Comparison of ENCODE assay signal across 30 cellular contexts in the genomic region with DNA sequence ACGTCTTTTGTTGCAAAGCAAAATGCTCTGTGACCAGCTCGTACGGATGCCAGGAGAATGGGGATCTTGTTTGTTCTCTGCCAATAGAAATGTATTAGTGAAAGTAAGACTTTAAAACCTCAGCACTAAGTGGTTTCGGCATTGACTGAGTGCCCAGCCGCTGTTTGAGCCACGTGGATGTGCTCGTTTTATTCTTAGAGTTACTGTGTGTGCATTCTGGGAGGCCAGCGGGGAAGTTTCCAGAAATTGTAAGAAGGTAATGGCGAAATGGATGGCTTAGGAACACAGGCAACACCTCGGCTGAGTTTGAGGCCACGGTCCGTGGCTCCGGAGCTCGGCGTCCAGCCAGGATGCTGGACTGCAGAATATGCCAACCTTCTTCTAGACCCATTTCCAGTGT.
"Had no signal": no experiment of that assay in that cellular context is flagged by ENCODE, and none has a peak within 500 bp of the region (broad histone marks: within the 10 kb centered on the region; RNA-seq: fewer than 3 reads in every experiment).

No MANE protein-coding gene starts in this region.

- H3K9ac ChIP-seq: SK-N-SH had no signal

- H3K4me1 ChIP-seq: SJSA1 had no signal

- H3K27me3 ChIP-seq: MG63, SJSA1 had no signal

- H3K4me3 ChIP-seq: MG63, PC-9, SJSA1 had no signal

- H3K36me3 ChIP-seq: MG63, SJSA1 had no signal

- H2AFZ ChIP-seq: PC-9 had no signal

- H3K9me3 ChIP-seq: MG63, SK-N-SH had no signal

- H3K4me2 ChIP-seq: PC-9, SK-N-SH had no signal

- H3K27ac ChIP-seq: PC-9, SJSA1 had no signal

- DNase-seq: Kasumi-1, KG1, MG63, NCI-H1048, NCI-H1092 treated with DMSO at 0.1 percent for 48 hours, NCI-H1105 treated with DMSO at 0.1 percent for 48 hours, NCI-H1417, NCI-H1436, NCI-H146, NCI-H1694, NCI-H187, NCI-H1930, NCI-H2029 treated with DMSO at 0.1 percent for 48 hours, NCI-H2081 treated with DMSO at 0.1 percent for 48 hours, NCI-H2107, NCI-H2171, NCI-H226, NCI-H446 treated with DMSO at 0.1 percent for 48 hours, NCI-H510A, NCI-H524, NCI-H526, NCI-H69, NCI-H748 treated with DMSO at 0.1 percent for 48 hours, NCI-H82, PC-9, Right ventricle myocardium superior, SHP77 treated with DMSO at 0.1 percent for 48 hours, SK-N-SH, SW 1271 had no signal
